Comparison of ENCODE assay signal across 10 cellular contexts in the genomic region with DNA sequence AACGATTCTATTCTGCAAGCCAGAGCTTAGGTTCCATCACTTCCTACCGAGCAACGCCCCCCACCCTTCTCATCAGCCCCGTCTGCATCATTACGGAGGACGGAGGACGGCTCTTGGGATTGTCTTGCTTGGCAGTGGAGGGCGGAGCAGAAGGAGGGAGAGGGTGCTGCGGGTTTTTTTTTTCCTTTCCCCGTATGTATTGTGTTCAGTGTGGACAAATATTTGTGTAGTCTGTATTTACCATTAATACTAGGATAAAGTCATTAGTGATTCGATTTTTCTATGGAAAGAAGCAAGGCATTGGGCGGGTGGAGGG.
DNase-seq lines count a peak whose midpoint lies in the region; ATAC-seq and TF ChIP-seq lines count a peak whose summit lies in the region.
"Had no signal": no experiment of that assay in that cellular context is flagged by ENCODE, and none has a peak within 500 bp of the region (broad histone marks: within the 10 kb centered on the region; RNA-seq: fewer than 3 reads in every experiment).

No MANE protein-coding gene starts in this region.

- DNase-seq in activated T-cell treated with anti-CD3 and anti-CD28 coated beads, Interleukin-2, amount 50 U/mL, for 72 hours = no peak
- no peak for DNase-seq in activated T-cell treated with anti-CD3 and anti-CD28 coated beads for 4 hours
- peak in 1 of 3 donors; percentile 28 for DNase-seq in right cardiac atrium
- DNase-seq in transverse colon = no peak
- no peak for DNase-seq in cortex of kidney (lab: John Stamatoyannopoulos, UW)
- no peak for DNase-seq in ACHN
- no peak for DNase-seq in NCI-H2081 treated with DMSO at 0.1 percent for 48 hours (lab: John Stamatoyannopoulos, UW)
- DNase-seq: NCI-H345 had no signal

- no peaks in the 10 kb centered on the region for H3K27me3 Mint-ChIP-seq in activated T-cell treated with anti-CD3 and anti-CD28 coated beads, Interleukin-2, amount 50 U/mL, for 72 hours (ENCODE audit: low read depth)

- ATAC-seq in activated T-cell treated with anti-CD3 and anti-CD28 coated beads, Interleukin-2, amount 50 U/mL, for 72 hours (replicated peaks in 1 of 2) = no peak
- peak; percentile 3 to 78 for ATAC-seq in right cardiac atrium

- peak overlapping the region; percentile 90 for H3K27ac Mint-ChIP-seq in activated T-cell treated with anti-CD3 and anti-CD28 coated beads, Interleukin-2, amount 50 U/mL, for 72 hours

- H3K4me1 ChIP-seq in OCI-LY3 (ENCODE audit: low read length) = peaks cover 13% of the 10 kb centered on the region
- peaks cover 13% of the 10 kb centered on the region for H3K4me1 ChIP-seq in right cardiac atrium (ENCODE audit: control insufficient read depth, insufficient read depth, low read length)
- H3K4me1 ChIP-seq in transverse colon = peaks cover 0 to 30% (median 5%) of the 10 kb centered on the region in 4 donors

- in situ Hi-C loops in transverse colon (cut with MboI; ENCODE audit: low pct_ligation_motif_present in 1 of 4, low pct_unique_long_range_greater_than_20kb in 1 of 4, low sequenced_read_pairs in 3 of 4) (loop anchor here (5.0 to 10.0 kb wide), 3 partner anchors 349 to 356 kb away; no protein-coding TSS in a partner anchor), ACHN (cut with HindIII; ENCODE audit: low pct_ligation_motif_present, low pct_unique_long_range_greater_than_20kb, low sequenced_read_pairs) (no loop called here)

- WGBS in right cardiac atrium = 52% methylated on average over 12 of the region's 12 CpGs
- 68 to 76% methylated on average over 7 to 12 of the region's 12 CpGs for WGBS in transverse colon (ENCODE audit: low coverage in 1 of 2), 2 donors

- TF ChIP-seq EP300 in transverse colon (IDR thresholded peaks at IDR 0.05; ENCODE audit: low read depth) = no peak

- peak overlapping the region; percentile 76 to 88 for H3K4me3 Mint-ChIP-seq in activated T-cell treated with anti-CD3 and anti-CD28 coated beads, Interleukin-2, amount 50 U/mL, for 72 hours

- no peak overlapping the region for H3K9ac ChIP-seq in OCI-LY3 (ENCODE audit: low read length)

- intact Hi-C loops in right cardiac atrium (cut with DNase I) = loop anchor here in 3 of 4 donors (5.0 to 10.0 kb wide), 3 partner anchors 84 to 356 kb away; partner anchors contain the start of gene HIPK2 (in 2 of the 3)
- intact Hi-C loops in transverse colon (cut with DNase I; ENCODE audit: low total_unique reads) = loop anchor here (10.0 kb wide), 1 partner anchor 126 kb away; the partner anchor contains the start of gene HIPK2

- H3K4me3 ChIP-seq in OCI-LY3 (ENCODE audit: low read length) = 0 out of 2 replicates have a peak overlapping the region, but pooled peaks have one; percentile 26
- no peak overlapping the region for H3K4me3 ChIP-seq in right cardiac atrium (ENCODE audit: low read length)
- no peak overlapping the region for H3K4me3 ChIP-seq in transverse colon
- H3K4me3 ChIP-seq: lung had no signal

- H3K9me3 ChIP-seq in OCI-LY3 (ENCODE audit: insufficient read depth, low read length) (no peaks in the 10 kb centered on the region), right cardiac atrium (ENCODE audit: control insufficient read depth, low read length) (no peaks in the 10 kb centered on the region), transverse colon (no peaks in the 10 kb centered on the region)

- no peaks in the 10 kb centered on the region for H3K79me2 ChIP-seq in OCI-LY3 (ENCODE audit: low read length)

- H3K36me3 Mint-ChIP-seq in activated T-cell treated with anti-CD3 and anti-CD28 coated beads, Interleukin-2, amount 50 U/mL, for 72 hours (ENCODE audit: insufficient read depth in 2 of 2) = no peaks in the 10 kb centered on the region

- H3K4me1 Mint-ChIP-seq in activated T-cell treated with anti-CD3 and anti-CD28 coated beads, Interleukin-2, amount 50 U/mL, for 72 hours (ENCODE audit: low read depth) = peaks cover 67% of the 10 kb centered on the region

- no peaks in the 10 kb centered on the region for H4K20me1 ChIP-seq in OCI-LY3 (ENCODE audit: insufficient read depth, low read length)

- no peaks in the 10 kb centered on the region for H3K36me3 ChIP-seq in OCI-LY3 (replicated peaks; ENCODE audit: low read depth, low read length)
- no peaks in the 10 kb centered on the region for H3K36me3 ChIP-seq in transverse colon

- peaks cover 44% of the 10 kb centered on the region for H3K27me3 ChIP-seq in OCI-LY3 (ENCODE audit: low read depth, low read length)
- H3K27me3 ChIP-seq in right cardiac atrium (ENCODE audit: control insufficient read depth, insufficient read depth) = no peaks in the 10 kb centered on the region
- H3K27me3 ChIP-seq in transverse colon = no peaks in the 10 kb centered on the region

- TF ChIP-seq POLR2A in transverse colon (IDR thresholded peaks at IDR 0.05) = no peak

- H3K9me3 Mint-ChIP-seq in activated T-cell treated with anti-CD3 and anti-CD28 coated beads, Interleukin-2, amount 50 U/mL, for 72 hours = no peaks in the 10 kb centered on the region

- H3K27ac ChIP-seq in OCI-LY3 (ENCODE audit: low read length) = no peak overlapping the region
- peak overlapping the region; percentile 88 for H3K27ac ChIP-seq in right cardiac atrium (ENCODE audit: low read length)
- peak overlapping the region; percentile 36 to 63 (median 42) for H3K27ac ChIP-seq in transverse colon

- H3K4me2 ChIP-seq in OCI-LY3 (ENCODE audit: low read length) = peak overlapping the region; percentile 58

- H2AFZ ChIP-seq in OCI-LY3 (ENCODE audit: low read depth, low read length) = no peak overlapping the region

- no peak for TF ChIP-seq CTCF in OCI-LY3 (IDR thresholded peaks at IDR 0.05; ENCODE audit: low read depth, low read length)
- no peak for TF ChIP-seq CTCF in transverse colon (IDR thresholded peaks at IDR 0.05)

Comparison
In these comparisons a context has a peak if more than half of its experiments do, and no peak if none do; other contexts are left out.
1. ATAC-seq: peak in right cardiac atrium (2 of 2); none in activated T-cell treated with anti-CD3 and anti-CD28 coated beads, Interleukin-2, amount 50 U/mL, for 72 hours (0 of 2).